1 cellular context compared by ENCODE assay signal in genomic region chr10:59895629-59896116, GRCh38.
TF ChIP-seq lines count a peak whose summit lies in the region.

No MANE protein-coding gene starts in this region.

TF ChIP-seq in HepG2, 621 proteins besides CTCF, POLR2A, EP300 and RAD21 (continued from another document and continues in another):
- TF ChIP-seq, protein P1, sequence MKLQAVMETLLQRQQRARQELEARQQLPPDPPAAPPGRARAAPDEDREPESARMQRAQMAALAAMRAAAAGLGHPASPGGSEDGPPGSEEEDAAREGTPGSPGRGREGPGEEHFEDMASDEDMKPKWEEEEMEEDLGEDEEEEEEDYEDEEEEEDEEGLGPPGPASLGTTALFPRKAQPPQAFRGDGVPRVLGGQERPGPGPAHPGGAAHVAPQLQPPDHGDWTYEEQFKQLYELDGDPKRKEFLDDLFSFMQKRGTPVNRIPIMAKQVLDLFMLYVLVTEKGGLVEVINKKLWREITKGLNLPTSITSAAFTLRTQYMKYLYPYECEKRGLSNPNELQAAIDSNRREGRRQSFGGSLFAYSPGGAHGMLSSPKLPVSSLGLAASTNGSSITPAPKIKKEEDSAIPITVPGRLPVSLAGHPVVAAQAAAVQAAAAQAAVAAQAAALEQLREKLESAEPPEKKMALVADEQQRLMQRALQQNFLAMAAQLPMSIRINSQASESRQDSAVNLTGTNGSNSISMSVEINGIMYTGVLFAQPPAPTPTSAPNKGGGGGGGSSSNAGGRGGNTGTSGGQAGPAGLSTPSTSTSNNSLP (IDR thresholded peaks at IDR 0.05; ENCODE audit: low read depth, low read length) = no peak
- TF ChIP-seq NR2F2 (IDR thresholded peaks at IDR 0.05; ENCODE audit: borderline replicate concordance, low read depth) (peak; percentile 85), SALL1 (CRISPR knock-in tag; IDR thresholded peaks at IDR 0.05) (peak; percentile 70), KDM4B (CRISPR knock-in tag; IDR thresholded peaks at IDR 0.05) (no peak; the same call in 1 of the 2 replicates), GFI1 (CRISPR knock-in tag; IDR thresholded peaks at IDR 0.05; ENCODE audit: borderline replicate concordance) (no peak), ZBTB3 (CRISPR knock-in tag; IDR thresholded peaks at IDR 0.05; ENCODE audit: borderline replicate concordance, low read depth) (no peak), HNF4G (IDR thresholded peaks at IDR 0.05; ENCODE audit: borderline replicate concordance, low read depth, low read length) (no peak), HNF4G (CRISPR knock-in tag; IDR thresholded peaks at IDR 0.05; ENCODE audit: borderline replicate concordance, low read depth) (no peak), ZNF18 (CRISPR knock-in tag; IDR thresholded peaks at IDR 0.05; ENCODE audit: insufficient replicate concordance) (peak; percentile 96), MAFK (conservative IDR thresholded peaks at IDR 0.05 in 1 of 2, IDR thresholded peaks at IDR 0.05 in 1 of 2; ENCODE audit: low read length in 2 of 2) (no peak), ZC3H4 (CRISPR knock-in tag; IDR thresholded peaks at IDR 0.05; ENCODE audit: borderline replicate concordance) (no peak), RBM39 (IDR thresholded peaks at IDR 0.05; ENCODE audit: low read depth, low read length, poor library complexity, severe bottlenecking) (no peak), RNF219 (CRISPR knock-in tag; IDR thresholded peaks at IDR 0.05) (0 out of 2 replicates have a peak, but pooled peaks have one; percentile 59), ZNF687 (CRISPR knock-in tag; IDR thresholded peaks at IDR 0.05) (no peak), YEATS2 (CRISPR knock-in tag; IDR thresholded peaks at IDR 0.05; ENCODE audit: borderline replicate concordance) (peak; percentile 17; the same call in 1 of the 2 replicates), ZNF737 (CRISPR knock-in tag; IDR thresholded peaks at IDR 0.05; ENCODE audit: borderline replicate concordance) (no peak), TBX3 (IDR thresholded peaks at IDR 0.05; ENCODE audit: borderline replicate concordance) (peak; percentile 12; the same call in 1 of the 2 replicates), FOXC1 (CRISPR knock-in tag; IDR thresholded peaks at IDR 0.05; ENCODE audit: borderline replicate concordance) (0 out of 2 replicates have a peak, but pooled peaks have one; percentile 35), STAT5B (CRISPR knock-in tag; IDR thresholded peaks at IDR 0.05) (no peak), KAT8 (CRISPR knock-in tag; IDR thresholded peaks at IDR 0.05) (peak; percentile 39; the same call in 1 of the 2 replicates), ZFX (CRISPR knock-in tag; IDR thresholded peaks at IDR 0.05; ENCODE audit: low read depth) (peak; percentile 77), ZSCAN31 (CRISPR knock-in tag; IDR thresholded peaks at IDR 0.05; ENCODE audit: low read depth) (no peak), HNF1B (CRISPR knock-in tag; IDR thresholded peaks at IDR 0.05) (peak; percentile 25; the same call in 1 of the 2 replicates)
- TF ChIP-seq, protein P2, sequence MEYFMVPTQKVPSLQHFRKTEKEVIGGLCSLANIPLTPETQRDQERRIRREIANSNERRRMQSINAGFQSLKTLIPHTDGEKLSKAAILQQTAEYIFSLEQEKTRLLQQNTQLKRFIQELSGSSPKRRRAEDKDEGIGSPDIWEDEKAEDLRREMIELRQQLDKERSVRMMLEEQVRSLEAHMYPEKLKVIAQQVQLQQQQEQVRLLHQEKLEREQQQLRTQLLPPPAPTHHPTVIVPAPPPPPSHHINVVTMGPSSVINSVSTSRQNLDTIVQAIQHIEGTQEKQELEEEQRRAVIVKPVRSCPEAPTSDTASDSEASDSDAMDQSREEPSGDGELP (IDR thresholded peaks at IDR 0.05; ENCODE audit: borderline replicate concordance, low read depth) = no peak
- TF ChIP-seq, protein P3, sequence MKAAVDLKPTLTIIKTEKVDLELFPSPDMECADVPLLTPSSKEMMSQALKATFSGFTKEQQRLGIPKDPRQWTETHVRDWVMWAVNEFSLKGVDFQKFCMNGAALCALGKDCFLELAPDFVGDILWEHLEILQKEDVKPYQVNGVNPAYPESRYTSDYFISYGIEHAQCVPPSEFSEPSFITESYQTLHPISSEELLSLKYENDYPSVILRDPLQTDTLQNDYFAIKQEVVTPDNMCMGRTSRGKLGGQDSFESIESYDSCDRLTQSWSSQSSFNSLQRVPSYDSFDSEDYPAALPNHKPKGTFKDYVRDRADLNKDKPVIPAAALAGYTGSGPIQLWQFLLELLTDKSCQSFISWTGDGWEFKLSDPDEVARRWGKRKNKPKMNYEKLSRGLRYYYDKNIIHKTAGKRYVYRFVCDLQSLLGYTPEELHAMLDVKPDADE (CRISPR knock-in tag; IDR thresholded peaks at IDR 0.05) = no peak
- TF ChIP-seq, protein P4, sequence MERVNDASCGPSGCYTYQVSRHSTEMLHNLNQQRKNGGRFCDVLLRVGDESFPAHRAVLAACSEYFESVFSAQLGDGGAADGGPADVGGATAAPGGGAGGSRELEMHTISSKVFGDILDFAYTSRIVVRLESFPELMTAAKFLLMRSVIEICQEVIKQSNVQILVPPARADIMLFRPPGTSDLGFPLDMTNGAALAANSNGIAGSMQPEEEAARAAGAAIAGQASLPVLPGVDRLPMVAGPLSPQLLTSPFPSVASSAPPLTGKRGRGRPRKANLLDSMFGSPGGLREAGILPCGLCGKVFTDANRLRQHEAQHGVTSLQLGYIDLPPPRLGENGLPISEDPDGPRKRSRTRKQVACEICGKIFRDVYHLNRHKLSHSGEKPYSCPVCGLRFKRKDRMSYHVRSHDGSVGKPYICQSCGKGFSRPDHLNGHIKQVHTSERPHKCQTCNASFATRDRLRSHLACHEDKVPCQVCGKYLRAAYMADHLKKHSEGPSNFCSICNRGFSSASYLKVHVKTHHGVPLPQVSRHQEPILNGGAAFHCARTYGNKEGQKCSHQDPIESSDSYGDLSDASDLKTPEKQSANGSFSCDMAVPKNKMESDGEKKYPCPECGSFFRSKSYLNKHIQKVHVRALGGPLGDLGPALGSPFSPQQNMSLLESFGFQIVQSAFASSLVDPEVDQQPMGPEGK (CRISPR knock-in tag; IDR thresholded peaks at IDR 0.05) = no peak
- TF ChIP-seq, protein P5, sequence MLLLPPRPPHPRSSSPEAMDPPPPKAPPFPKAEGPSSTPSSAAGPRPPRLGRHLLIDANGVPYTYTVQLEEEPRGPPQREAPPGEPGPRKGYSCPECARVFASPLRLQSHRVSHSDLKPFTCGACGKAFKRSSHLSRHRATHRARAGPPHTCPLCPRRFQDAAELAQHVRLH (CRISPR knock-in tag; IDR thresholded peaks at IDR 0.05; ENCODE audit: borderline replicate concordance, low read depth) = peak; percentile 62; the same call in 1 of the 2 replicates
- TF ChIP-seq, protein P6, sequence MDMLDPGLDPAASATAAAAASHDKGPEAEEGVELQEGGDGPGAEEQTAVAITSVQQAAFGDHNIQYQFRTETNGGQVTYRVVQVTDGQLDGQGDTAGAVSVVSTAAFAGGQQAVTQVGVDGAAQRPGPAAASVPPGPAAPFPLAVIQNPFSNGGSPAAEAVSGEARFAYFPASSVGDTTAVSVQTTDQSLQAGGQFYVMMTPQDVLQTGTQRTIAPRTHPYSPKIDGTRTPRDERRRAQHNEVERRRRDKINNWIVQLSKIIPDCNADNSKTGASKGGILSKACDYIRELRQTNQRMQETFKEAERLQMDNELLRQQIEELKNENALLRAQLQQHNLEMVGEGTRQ (IDR thresholded peaks at IDR 0.05; ENCODE audit: low read depth, low read length) = no peak
- TF ChIP-seq, protein P6 (CRISPR knock-in tag; IDR thresholded peaks at IDR 0.05; ENCODE audit: borderline replicate concordance) = no peak
- TF ChIP-seq, protein P7, sequence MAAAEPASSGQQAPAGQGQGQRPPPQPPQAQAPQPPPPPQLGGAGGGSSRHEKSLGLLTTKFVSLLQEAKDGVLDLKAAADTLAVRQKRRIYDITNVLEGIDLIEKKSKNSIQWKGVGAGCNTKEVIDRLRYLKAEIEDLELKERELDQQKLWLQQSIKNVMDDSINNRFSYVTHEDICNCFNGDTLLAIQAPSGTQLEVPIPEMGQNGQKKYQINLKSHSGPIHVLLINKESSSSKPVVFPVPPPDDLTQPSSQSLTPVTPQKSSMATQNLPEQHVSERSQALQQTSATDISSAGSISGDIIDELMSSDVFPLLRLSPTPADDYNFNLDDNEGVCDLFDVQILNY (CRISPR knock-in tag; conservative IDR thresholded peaks at IDR 0.05) = no peak
- TF ChIP-seq, protein P8, sequence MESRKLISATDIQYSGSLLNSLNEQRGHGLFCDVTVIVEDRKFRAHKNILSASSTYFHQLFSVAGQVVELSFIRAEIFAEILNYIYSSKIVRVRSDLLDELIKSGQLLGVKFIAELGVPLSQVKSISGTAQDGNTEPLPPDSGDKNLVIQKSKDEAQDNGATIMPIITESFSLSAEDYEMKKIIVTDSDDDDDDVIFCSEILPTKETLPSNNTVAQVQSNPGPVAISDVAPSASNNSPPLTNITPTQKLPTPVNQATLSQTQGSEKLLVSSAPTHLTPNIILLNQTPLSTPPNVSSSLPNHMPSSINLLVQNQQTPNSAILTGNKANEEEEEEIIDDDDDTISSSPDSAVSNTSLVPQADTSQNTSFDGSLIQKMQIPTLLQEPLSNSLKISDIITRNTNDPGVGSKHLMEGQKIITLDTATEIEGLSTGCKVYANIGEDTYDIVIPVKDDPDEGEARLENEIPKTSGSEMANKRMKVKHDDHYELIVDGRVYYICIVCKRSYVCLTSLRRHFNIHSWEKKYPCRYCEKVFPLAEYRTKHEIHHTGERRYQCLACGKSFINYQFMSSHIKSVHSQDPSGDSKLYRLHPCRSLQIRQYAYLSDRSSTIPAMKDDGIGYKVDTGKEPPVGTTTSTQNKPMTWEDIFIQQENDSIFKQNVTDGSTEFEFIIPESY (CRISPR knock-in tag; IDR thresholded peaks at IDR 0.05) = 0 out of 2 replicates have a peak, but pooled peaks have one; percentile 17
